Comparison of ENCODE assay signal across 8 cellular contexts in the genomic region with DNA sequence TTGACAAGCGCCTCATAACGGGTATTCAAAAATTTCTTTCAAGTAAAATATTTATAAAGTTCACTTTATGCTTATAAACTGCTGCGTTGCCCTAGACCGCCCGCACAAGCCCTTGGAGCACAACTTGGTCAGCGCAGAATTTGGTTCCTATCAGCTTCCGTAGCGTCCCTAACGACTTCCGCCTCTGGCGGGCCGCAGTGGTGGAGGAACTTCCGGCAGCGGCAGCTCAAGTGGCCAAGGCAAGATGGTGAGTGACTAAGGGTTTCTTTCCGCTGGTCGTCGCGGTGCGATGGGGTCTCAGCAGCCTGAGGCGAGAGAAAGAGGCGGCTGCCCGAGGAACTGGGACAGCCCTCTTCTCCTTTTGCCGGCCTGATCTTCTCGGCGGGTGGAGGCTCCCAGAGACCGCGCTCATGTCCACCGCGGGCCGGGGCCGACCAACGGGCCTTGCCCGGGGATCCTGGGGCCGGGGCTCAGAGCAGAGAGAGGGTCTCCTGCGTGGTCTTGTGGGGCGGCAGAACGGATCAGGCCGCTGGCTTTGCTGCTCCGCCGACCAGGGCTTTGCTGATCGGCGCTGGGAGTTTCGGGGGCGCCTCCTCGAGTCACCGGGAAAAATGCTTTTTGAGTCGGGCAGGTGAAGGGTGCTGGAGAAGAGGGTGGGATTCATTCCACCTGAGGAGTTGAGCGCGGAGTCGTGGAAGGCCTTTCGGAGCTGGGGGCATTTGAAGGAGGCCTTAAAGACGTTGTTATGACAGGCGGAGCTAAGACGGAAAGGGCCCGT. TPM values are rescaled to one million over a fixed set of nuclear protein-coding genes. Genes with fewer than 3 reads are reported as not detected.
DNase-seq lines count a peak whose midpoint lies in the region; ATAC-seq and FAIRE-seq lines count a peak whose summit lies in the region.

A gene (plus strand): TSS at position 200 of the 778 bp plus-strand sequence. CDS start 45 bp downstream, at position 245.

- CTCF ChIA-PET in activated CD8-positive, alpha-beta memory T cell treated with anti-CD3 and anti-CD28 coated beads, Interleukin-2, amount 10 ng/mL, durations not matched to agents 7 days and 5 days (lab: Charles Lee): interaction anchor here (0.7 to 2.8 kb wide), 3 partner anchors 21 to 502 kb away, joined by 3 to 16 read pairs (median 3); no protein-coding TSS in a partner anchor

- peak; percentile 77 for FAIRE-seq in endometrium (lab: Jason Lieb, UNC)

- peak; percentile 89 for DNase-seq in COR-L47 (lab: John Stamatoyannopoulos, UW)
- peak in 74 of 76 experiments; percentile 20 to 92 (median 81) for DNase-seq in HUDEP-2 (lab: John Stamatoyannopoulos, UW; ENCODE audit: unreplicated experiment in 76 of 76)
- DNase-seq in NT2/D1 (ENCODE audit: low read depth, low spot score): peak; percentile 70
- peak; percentile 94 for DNase-seq in activated CD8-positive, alpha-beta memory T cell treated with anti-CD3 and anti-CD28 coated beads, Interleukin-2, amount 10 ng/mL, durations not matched to agents 7 days and 5 days
- peak; percentile 76 to 77 for DNase-seq in stimulated activated CD8-positive, alpha-beta memory T cell treated with anti-CD3 and anti-CD28 coated beads, Interleukin-15, amount 100 ng/mL, for 4 hours (ENCODE audit: low read depth in 2 of 2)

- ATAC-seq in GM21381 (IDR thresholded peaks at IDR 0.05; ENCODE audit: unreplicated experiment): peak; percentile 96
- peak; percentile 97 for ATAC-seq in activated CD8-positive, alpha-beta memory T cell treated with anti-CD3 and anti-CD28 coated beads, Interleukin-2, amount 10 ng/mL, durations not matched to agents 7 days and 5 days

- H3K4me3 Mint-ChIP-seq in activated CD8-positive, alpha-beta memory T cell treated with anti-CD3 and anti-CD28 coated beads, Interleukin-2, amount 10 ng/mL, durations not matched to agents 7 days and 5 days: peak within 1 kb of the TSS; percentile 96

- H3K36me3 ChIP-seq in NT2/D1 (ENCODE audit: insufficient read depth, insufficient read length, low read length) (peaks cover 37% of the 10 kb centered on the region), mesodermal cell (ENCODE audit: control insufficient read depth, insufficient read depth, low read length) (peaks cover 37% of the 10 kb centered on the region)

- H3K9me3 ChIP-seq in NT2/D1 (ENCODE audit: insufficient read depth, low read length): no peaks in the 10 kb centered on the region
- no peaks in the 10 kb centered on the region for H3K9me3 ChIP-seq in mesodermal cell (ENCODE audit: control insufficient read depth, low read length)

- H3K36me3 Mint-ChIP-seq in activated CD8-positive, alpha-beta memory T cell treated with anti-CD3 and anti-CD28 coated beads, Interleukin-2, amount 10 ng/mL, durations not matched to agents 7 days and 5 days: peaks cover 36% of the 10 kb centered on the region

- H3K27me3 Mint-ChIP-seq in activated CD8-positive, alpha-beta memory T cell treated with anti-CD3 and anti-CD28 coated beads, Interleukin-2, amount 10 ng/mL, durations not matched to agents 7 days and 5 days: peaks cover 16% of the 10 kb centered on the region

- H3K4me3 ChIP-seq in NT2/D1 (ENCODE audit: insufficient read length, low read depth): peak within 1 kb of the TSS; percentile 75
- peak within 1 kb of the TSS; percentile 98 for H3K4me3 ChIP-seq in mesodermal cell (ENCODE audit: extremely low read depth, insufficient read depth, low read length, poor library complexity, severe bottlenecking)

- H3K27ac ChIP-seq in mesodermal cell (ENCODE audit: low read depth, low read length, severe bottlenecking): peak within 1 kb of the TSS; percentile 96

- H3K27me3 ChIP-seq in NT2/D1 (ENCODE audit: insufficient read depth, insufficient read length): no peaks in the 10 kb centered on the region

- peak within 1 kb of the TSS; percentile 90 for H3K9ac ChIP-seq in NT2/D1 (ENCODE audit: insufficient read length, low read depth)

- WGBS in mesodermal cell (ENCODE audit: insufficient coverage in 2 of 2), 2 experiments: 0% methylated on average over 29 to 39 of the region's 55 CpGs

- peaks cover 30% of the 10 kb centered on the region for H3K4me1 Mint-ChIP-seq in activated CD8-positive, alpha-beta memory T cell treated with anti-CD3 and anti-CD28 coated beads, Interleukin-2, amount 10 ng/mL, durations not matched to agents 7 days and 5 days

- H3K27ac Mint-ChIP-seq in activated CD8-positive, alpha-beta memory T cell treated with anti-CD3 and anti-CD28 coated beads, Interleukin-2, amount 10 ng/mL, durations not matched to agents 7 days and 5 days: peak within 1 kb of the TSS; percentile 97

- H3K4me1 ChIP-seq in NT2/D1 (ENCODE audit: insufficient read depth, insufficient read length): no peaks in the 10 kb centered on the region
- H3K4me1 ChIP-seq in mesodermal cell (ENCODE audit: control insufficient read depth, insufficient read depth, low read length, poor library complexity, severe bottlenecking): peaks cover 7% of the 10 kb centered on the region

- no peaks in the 10 kb centered on the region for H3K9me3 Mint-ChIP-seq in activated CD8-positive, alpha-beta memory T cell treated with anti-CD3 and anti-CD28 coated beads, Interleukin-2, amount 10 ng/mL, durations not matched to agents 7 days and 5 days (ENCODE audit: low read depth)

RNA-seq across cellular contexts. Expression of the gene that starts here (rescaled TPM):
- total RNA-seq in activated CD8-positive, alpha-beta memory T cell treated with anti-CD3 and anti-CD28 coated beads, Interleukin-2, amount 10 ng/mL, durations not matched to agents 7 days and 5 days: 100 to 1,000 TPM in 1 of 2 experiments, 10 to 100 TPM in 1; 93.1 to 120 TPM
- 181 TPM for polyA plus RNA-seq in mesodermal cell (2013, experiment 1 of 2)
- 201 TPM for polyA plus RNA-seq in mesodermal cell (2013, experiment 2 of 2)

Comparison
In these comparisons a context has a peak if more than half of its experiments do, and no peak if none do; other contexts are left out.
1. Peak in every context shown above with its lines: DNase-seq, ATAC-seq, H3K4me3 ChIP-seq and H3K27ac ChIP-seq.